Comparison of ENCODE assay signal across 8 cellular contexts in genomic region chr20:63274381-63275228, GRCh38. TPM values are rescaled to one million over a fixed set of nuclear protein-coding genes. Genes with fewer than 3 reads are reported as not detected.
DNase-seq lines count a peak whose midpoint lies in the region; ATAC-seq and TF ChIP-seq lines count a peak whose summit lies in the region.
"Had no signal": no experiment of that assay in that cellular context is flagged by ENCODE, and none has a peak within 500 bp of the region (broad histone marks: within the 10 kb centered on the region; RNA-seq: fewer than 3 reads in every experiment).

No MANE protein-coding gene starts in this region.

- TF ChIP-seq CTCF in DND-41 (IDR thresholded peaks at IDR 0.05; ENCODE audit: borderline replicate concordance, extremely low read depth, low read length, poor library complexity, severe bottlenecking) (no peak), WI38 (IDR thresholded peaks at IDR 0.05; ENCODE audit: low read depth, low read length) (no peak), mesothelial cell of epicardium (IDR thresholded peaks at IDR 0.05; ENCODE audit: unreplicated experiment) (no peak)

- no peak overlapping the region for H2AFZ ChIP-seq in DND-41 (ENCODE audit: low read depth, low read length)

- peak overlapping the region; percentile 11 for H3K9ac ChIP-seq in DND-41 (ENCODE audit: low read depth, low read length)

- DNase-seq in DND-41: no peak
- no peak for DNase-seq in mesothelial cell of epicardium (ENCODE audit: low spot score in 2 of 2, unreplicated experiment in 2 of 2)
- DNase-seq in SIG-M5 treated with dmso at 0.1 percent for 504 hours (lab: John Stamatoyannopoulos, UW; ENCODE audit: unreplicated experiment): no peak
- no peak for DNase-seq in SHP77 (lab: John Stamatoyannopoulos, UW)
- DNase-seq: NCI-H748 treated with DMSO at 0.1 percent for 48 hours had no signal

- ATAC-seq in DND-41 (ENCODE audit: insufficient read depth, low read depth) (no peak), HG02763 (IDR thresholded peaks at IDR 0.05; ENCODE audit: unreplicated experiment) (no peak)

- H3K4me3 ChIP-seq in DND-41 (ENCODE audit: low read depth in 1 of 2, low read length in 2 of 2) (peak overlapping the region in 1 of 2 experiments; percentile 38; a peak in 2 of 4 replicates), WI38 (ENCODE audit: low read depth, low read length) (peak overlapping the region; percentile 16)

- H3K27ac ChIP-seq in DND-41 (ENCODE audit: low read length): no peak overlapping the region

- no peaks in the 10 kb centered on the region for H3K36me3 Mint-ChIP-seq in mesothelial cell of epicardium

- no peaks in the 10 kb centered on the region for H3K27me3 Mint-ChIP-seq in mesothelial cell of epicardium (ENCODE audit: low read depth)

- no peaks in the 10 kb centered on the region for H3K27me3 ChIP-seq in DND-41 (ENCODE audit: insufficient read depth, low read length, poor library complexity)

- H3K4me3 Mint-ChIP-seq in mesothelial cell of epicardium: peak overlapping the region; percentile 53

- H3K9me3 ChIP-seq in DND-41 (ENCODE audit: insufficient read depth, low read length, severe bottlenecking): no peaks in the 10 kb centered on the region

- H3K36me3 ChIP-seq in DND-41 (ENCODE audit: insufficient read depth, low read length): peaks cover 45% of the 10 kb centered on the region

- H4K20me1 ChIP-seq in DND-41 (ENCODE audit: insufficient read depth, low read length): peaks cover 52% of the 10 kb centered on the region

- no peaks in the 10 kb centered on the region for H3K9me3 Mint-ChIP-seq in mesothelial cell of epicardium

- peaks cover 52% of the 10 kb centered on the region for H3K79me2 ChIP-seq in DND-41 (ENCODE audit: insufficient read depth, low read length)

- H3K27ac Mint-ChIP-seq in mesothelial cell of epicardium: no peak overlapping the region

- peak overlapping the region; percentile 91; the same call in 1 of the 2 replicates for H3K4me2 ChIP-seq in DND-41 (ENCODE audit: insufficient read depth, low read length)

- H3K4me1 ChIP-seq in DND-41 (ENCODE audit: insufficient read depth, low read length): peaks cover 33% of the 10 kb centered on the region

- peaks cover 25% of the 10 kb centered on the region for H3K4me1 Mint-ChIP-seq in mesothelial cell of epicardium

RNA-seq across cellular contexts. Expression of gene ARFGAP1, which starts 2.0 kb away (rescaled TPM):
- total RNA-seq in mesothelial cell of epicardium: 193 to 210 TPM (median 208 TPM) in 3 replicates

RNA-seq across cellular contexts. Expression of gene COL20A1, which starts 18.4 kb away (rescaled TPM):
- total RNA-seq in mesothelial cell of epicardium: 0.16 to 0.25 TPM in 2 of 3 replicates, not detected in the other

RNA-seq across cellular contexts. Expression of gene NKAIN4, which starts 20.3 kb away (rescaled TPM):
- total RNA-seq in mesothelial cell of epicardium: 16.1 to 18.4 TPM (median 16.8 TPM) in 3 replicates
- total RNA-seq: myocyte had no signal

RNA-seq across cellular contexts. Expression of gene BIRC7, which starts 38.9 kb away (rescaled TPM):
- total RNA-seq in mesothelial cell of epicardium: 0.36 to 0.84 TPM (median 0.50 TPM) in 3 replicates
- total RNA-seq: myocyte had no signal

RNA-seq across cellular contexts. Expression of gene YTHDF1, which starts 58.7 kb away (rescaled TPM):
- 49.3 to 52.9 TPM (median 50.1 TPM) in 3 replicates for total RNA-seq in mesothelial cell of epicardium
